Comparison of ENCODE assay signal across 8 cellular contexts in the genomic region with DNA sequence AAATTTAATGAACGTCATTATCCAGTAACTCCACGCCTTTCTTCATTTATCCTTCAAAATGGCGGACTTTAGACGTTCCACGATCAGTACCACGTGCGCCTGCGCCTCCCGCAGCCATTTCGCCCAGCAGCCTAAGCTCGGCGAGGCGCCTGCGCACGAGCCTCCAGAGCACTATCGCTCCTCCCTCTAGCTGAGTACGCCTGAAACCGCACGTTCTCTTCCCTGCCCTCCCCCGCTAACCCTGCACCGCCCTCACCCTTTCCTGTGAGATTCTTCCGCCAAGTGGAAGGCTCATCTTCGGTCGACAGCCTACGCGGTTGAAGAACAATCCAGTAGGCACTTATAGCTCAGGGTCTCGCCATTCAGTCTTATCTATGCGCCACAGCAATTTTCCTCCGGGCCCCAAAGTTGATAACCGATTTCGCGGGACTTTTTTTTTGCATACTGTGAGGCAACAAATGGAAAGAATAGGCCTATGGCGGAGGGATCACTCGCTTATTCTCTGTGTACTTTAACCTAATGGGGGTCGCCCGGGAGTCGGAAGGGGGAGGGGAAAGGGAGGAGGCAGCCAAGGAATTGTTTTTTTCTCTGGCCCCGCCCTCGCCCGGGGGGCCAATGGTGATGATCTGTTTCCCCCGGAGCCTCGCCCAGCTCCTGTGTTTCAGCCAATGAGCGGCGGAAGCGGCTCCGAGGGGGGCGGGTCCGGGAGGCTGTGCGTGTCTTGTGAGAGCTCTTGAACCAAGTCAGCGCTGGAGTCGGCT. TPM values are rescaled to one million over a fixed set of nuclear protein-coding genes. Genes with fewer than 3 reads are reported as not detected.
DNase-seq lines count a peak whose midpoint lies in the region; ATAC-seq and TF ChIP-seq lines count a peak whose summit lies in the region.

A gene with protein sequence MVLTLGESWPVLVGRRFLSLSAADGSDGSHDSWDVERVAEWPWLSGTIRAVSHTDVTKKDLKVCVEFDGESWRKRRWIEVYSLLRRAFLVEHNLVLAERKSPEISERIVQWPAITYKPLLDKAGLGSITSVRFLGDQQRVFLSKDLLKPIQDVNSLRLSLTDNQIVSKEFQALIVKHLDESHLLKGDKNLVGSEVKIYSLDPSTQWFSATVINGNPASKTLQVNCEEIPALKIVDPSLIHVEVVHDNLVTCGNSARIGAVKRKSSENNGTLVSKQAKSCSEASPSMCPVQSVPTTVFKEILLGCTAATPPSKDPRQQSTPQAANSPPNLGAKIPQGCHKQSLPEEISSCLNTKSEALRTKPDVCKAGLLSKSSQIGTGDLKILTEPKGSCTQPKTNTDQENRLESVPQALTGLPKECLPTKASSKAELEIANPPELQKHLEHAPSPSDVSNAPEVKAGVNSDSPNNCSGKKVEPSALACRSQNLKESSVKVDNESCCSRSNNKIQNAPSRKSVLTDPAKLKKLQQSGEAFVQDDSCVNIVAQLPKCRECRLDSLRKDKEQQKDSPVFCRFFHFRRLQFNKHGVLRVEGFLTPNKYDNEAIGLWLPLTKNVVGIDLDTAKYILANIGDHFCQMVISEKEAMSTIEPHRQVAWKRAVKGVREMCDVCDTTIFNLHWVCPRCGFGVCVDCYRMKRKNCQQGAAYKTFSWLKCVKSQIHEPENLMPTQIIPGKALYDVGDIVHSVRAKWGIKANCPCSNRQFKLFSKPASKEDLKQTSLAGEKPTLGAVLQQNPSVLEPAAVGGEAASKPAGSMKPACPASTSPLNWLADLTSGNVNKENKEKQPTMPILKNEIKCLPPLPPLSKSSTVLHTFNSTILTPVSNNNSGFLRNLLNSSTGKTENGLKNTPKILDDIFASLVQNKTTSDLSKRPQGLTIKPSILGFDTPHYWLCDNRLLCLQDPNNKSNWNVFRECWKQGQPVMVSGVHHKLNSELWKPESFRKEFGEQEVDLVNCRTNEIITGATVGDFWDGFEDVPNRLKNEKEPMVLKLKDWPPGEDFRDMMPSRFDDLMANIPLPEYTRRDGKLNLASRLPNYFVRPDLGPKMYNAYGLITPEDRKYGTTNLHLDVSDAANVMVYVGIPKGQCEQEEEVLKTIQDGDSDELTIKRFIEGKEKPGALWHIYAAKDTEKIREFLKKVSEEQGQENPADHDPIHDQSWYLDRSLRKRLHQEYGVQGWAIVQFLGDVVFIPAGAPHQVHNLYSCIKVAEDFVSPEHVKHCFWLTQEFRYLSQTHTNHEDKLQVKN (N-terminal part only) (plus strand): TSS at position 741 of the 761 bp plus-strand sequence. CDS start 677 bp downstream, outside the sequence.

- POLR2A ChIA-PET in AG04450 (lab: Yijun Ruan, JAX) (interaction anchor here (0.7 to 2.5 kb wide), 16 partner anchors 13 to 335 kb away, joined by 3 to 15 read pairs (median 6); a partner anchor contains a TSS), activated B cell treated with CpG ODN at 0.5 μM for 24 hours (lab: Charles Lee) (interaction anchor here (0.9 to 3.5 kb wide), 25 partner anchors 10 to 1114 kb away, joined by 3 to 38 read pairs (median 4); a partner anchor contains a TSS)

- H3K27me3 Mint-ChIP-seq in activated B cell treated with CpG ODN at 0.5 μM for 24 hours = no peaks in the 10 kb centered on the region

- TF ChIP-seq CTCF in AG04450 (IDR thresholded peaks at IDR 0.05; ENCODE audit: low read depth, low read length) (no peak), activated B cell treated with CpG ODN at 0.5 μM for 24 hours (IDR thresholded peaks at IDR 0.05) (no peak), cardiac fibroblast (IDR thresholded peaks at IDR 0.05; ENCODE audit: low read depth, low read length) (no peak)

- H3K36me3 ChIP-seq in iPS-20b (ENCODE audit: insufficient read depth, low read depth, low read length) (peaks cover 13% of the 10 kb centered on the region; the same call in 1 of the 2 replicates), skeletal muscle tissue (ENCODE audit: control insufficient read depth in 3 of 3, insufficient read depth in 3 of 3, low read length in 3 of 3) (peaks cover 0 to 4% (median 2%) of the 10 kb centered on the region in 3 donors)

- CTCF ChIA-PET in AG04450 (lab: Charles Lee) = interaction anchor here (0.6 to 1.4 kb wide), 5 partner anchors 15 to 323 kb away, joined by 3 to 9 read pairs (median 3); no protein-coding TSS in a partner anchor
- CTCF ChIA-PET in activated B cell treated with CpG ODN at 0.5 μM for 24 hours (lab: Charles Lee) = interaction anchor here (3.0 kb wide), 1 partner anchor 220 kb away, joined by 20 read pairs; no protein-coding TSS in a partner anchor

- H3K4me3 ChIP-seq in AG04450 (ENCODE audit: low read depth, low read length) = peak within 1 kb of the TSS; percentile 90
- peak within 1 kb of the TSS; percentile 85 to 92 for H3K4me3 ChIP-seq in cardiac fibroblast (replicated peaks in 1 of 2; ENCODE audit: low read depth in 2 of 2, low read length in 2 of 2)
- H3K4me3 ChIP-seq in iPS-20b (ENCODE audit: low read length) = peak within 1 kb of the TSS; percentile 73
- H3K4me3 ChIP-seq in skeletal muscle tissue (ENCODE audit: low read length in 3 of 3) = peak within 1 kb of the TSS; percentile 82 to 98 (median 90)

- peaks cover 45% of the 10 kb centered on the region for H3K4me1 Mint-ChIP-seq in activated B cell treated with CpG ODN at 0.5 μM for 24 hours

- peaks cover 52% of the 10 kb centered on the region for H3K36me3 Mint-ChIP-seq in activated B cell treated with CpG ODN at 0.5 μM for 24 hours (ENCODE audit: low read depth)

- H3K27me3 ChIP-seq in AG04450 (ENCODE audit: control insufficient read depth, insufficient read depth, low read length) = no peaks in the 10 kb centered on the region
- no peaks in the 10 kb centered on the region; the same call in 1 of the 2 replicates for H3K27me3 ChIP-seq in iPS-20b (ENCODE audit: insufficient read depth, low read length)
- no peaks in the 10 kb centered on the region for H3K27me3 ChIP-seq in skeletal muscle tissue (ENCODE audit: control insufficient read depth in 3 of 3, insufficient read depth in 3 of 3, low read length in 3 of 3)

- DNase-seq in AG04450 (ENCODE audit: low read depth, low spot score) = peak; percentile 99
- DNase-seq in NCI-H345 treated with DMSO at 0.1 percent for 48 hours (lab: John Stamatoyannopoulos, UW; ENCODE audit: unreplicated experiment) = peak; percentile 98
- DNase-seq in activated B cell treated with CpG ODN at 0.5 μM for 24 hours = peak; percentile 97
- peak; percentile 100 for DNase-seq in cardiac fibroblast (ENCODE audit: low read depth in 2 of 2)

- ATAC-seq in GM19023 (IDR thresholded peaks at IDR 0.05; ENCODE audit: unreplicated experiment) = peak; percentile 85
- ATAC-seq in HG03342 (IDR thresholded peaks at IDR 0.05; ENCODE audit: unreplicated experiment) = peak; percentile 78
- peak; percentile 81 for ATAC-seq in activated B cell treated with CpG ODN at 0.5 μM for 24 hours (ENCODE audit: low read depth)

- peak within 1 kb of the TSS; percentile 100 for H3K27ac Mint-ChIP-seq in activated B cell treated with CpG ODN at 0.5 μM for 24 hours

- H3K9me3 Mint-ChIP-seq in activated B cell treated with CpG ODN at 0.5 μM for 24 hours = peaks cover 15% of the 10 kb centered on the region

- peak within 1 kb of the TSS; percentile 100 for H3K27ac ChIP-seq in AG04450 (ENCODE audit: low read depth, low read length)
- H3K27ac ChIP-seq in iPS-20b (ENCODE audit: low read length) = peak within 1 kb of the TSS; percentile 97
- H3K27ac ChIP-seq in skeletal muscle tissue (ENCODE audit: low read depth, low read length) = peak within 1 kb of the TSS; percentile 97

- peaks cover 3% of the 10 kb centered on the region; the same call in 1 of the 2 replicates for H3K9me3 ChIP-seq in AG04450 (ENCODE audit: control insufficient read depth, insufficient read depth, low read length)
- peaks cover 30% of the 10 kb centered on the region for H3K9me3 ChIP-seq in iPS-20b (ENCODE audit: insufficient read depth, low read depth, low read length)
- H3K9me3 ChIP-seq in skeletal muscle tissue (ENCODE audit: control insufficient read depth in 3 of 3, low read length in 3 of 3) = peaks cover 3 to 12% (median 12%) of the 10 kb centered on the region in 3 donors

- intact Hi-C loops in activated B cell treated with CpG ODN at 0.5 μM for 24 hours (cut with micrococcal nuclease) = loop anchor here (1.0 to 10.0 kb wide), 10 partner anchors 72 to 1614 kb away; a partner anchor contains a TSS

- peak within 1 kb of the TSS; percentile 76 for H3K9ac ChIP-seq in iPS-20b (ENCODE audit: low read depth, low read length)
- peak within 1 kb of the TSS; percentile 83 to 92 (median 89) for H3K9ac ChIP-seq in skeletal muscle tissue (ENCODE audit: low read depth in 1 of 3, low read length in 3 of 3)

- H3K4me1 ChIP-seq in iPS-20b (ENCODE audit: insufficient read depth, low read length) (peaks cover 3% of the 10 kb centered on the region; the same call in 1 of the 2 replicates), skeletal muscle tissue (ENCODE audit: control insufficient read depth in 3 of 3, insufficient read depth in 3 of 3, low read length in 3 of 3) (peaks cover 19 to 29% (median 28%) of the 10 kb centered on the region in 3 donors)

- peak within 1 kb of the TSS; percentile 96 for H3K4me3 Mint-ChIP-seq in activated B cell treated with CpG ODN at 0.5 μM for 24 hours

RNA-seq across cellular contexts. Expression of the gene that starts here (rescaled TPM):
- 24.2 and 33.0 TPM in 2 replicates for polyA plus RNA-seq in AG04450 (2011; rRNA removed)
- polyA minus RNA-seq in AG04450 (2011; rRNA and poly(A)+ RNA removed) = 47.3 and 55.9 TPM in 2 replicates
- total RNA-seq in activated B cell treated with CpG ODN at 0.5 μM for 24 hours (46.0 and 47.6 TPM in 2 replicates), skeletal muscle tissue (41.2 TPM)

Comparison
In these comparisons a context has a peak if more than half of its experiments do, and no peak if none do; other contexts are left out.
1. Peak in every context shown above with its lines: DNase-seq, ATAC-seq, H3K4me3 ChIP-seq and H3K27ac ChIP-seq.